ENCODE assay signal across 10 cellular contexts in genomic region chrX:3697220-3697684, GRCh38. TPM values are rescaled to one million over a fixed set of nuclear protein-coding genes. Genes with fewer than 3 reads are reported as not detected.
DNase-seq lines count a peak whose midpoint lies in the region; ATAC-seq and TF ChIP-seq lines count a peak whose summit lies in the region.
"Had no signal": no experiment of that assay in that cellular context is flagged by ENCODE, and none has a peak within 500 bp of the region (broad histone marks: within the 10 kb centered on the region; RNA-seq: fewer than 3 reads in every experiment).

No MANE protein-coding gene starts in this region.

- ATAC-seq in body of pancreas: peak; percentile 64
- ATAC-seq in mucosa of descending colon: peak; percentile 62
- ATAC-seq in GM19023 (IDR thresholded peaks at IDR 0.05; ENCODE audit: unreplicated experiment): no peak
- ATAC-seq in GM18907 (IDR thresholded peaks at IDR 0.05; ENCODE audit: unreplicated experiment): no peak
- ATAC-seq in HG02884 (IDR thresholded peaks at IDR 0.05; ENCODE audit: unreplicated experiment): no peak

- intact Hi-C loops in body of pancreas (cut with DNase I) (no loop called here), mucosa of descending colon (cut with DNase I, micrococcal nuclease) (no loop called here)

- TF ChIP-seq CTCF in body of pancreas (IDR thresholded peaks at IDR 0.05) (no peak), mucosa of descending colon (IDR thresholded peaks at IDR 0.05) (no peak)

- no peaks in the 10 kb centered on the region for H3K9me3 ChIP-seq in body of pancreas
- H3K9me3 ChIP-seq in mucosa of descending colon: no peaks in the 10 kb centered on the region

- H3K27ac Mint-ChIP-seq in IgD-negative memory B cell: peak overlapping the region in 2 of 3 donors; percentile 40 to 88

- H3K27ac ChIP-seq in body of pancreas: peak overlapping the region in 3 of 4 donors; percentile 45 to 74 (median 69)

- H3K4me1 Mint-ChIP-seq in IgD-negative memory B cell: peaks cover 50 to 60% (median 51%) of the 10 kb centered on the region in 3 donors

- no peaks in the 10 kb centered on the region for H3K9me3 Mint-ChIP-seq in IgD-negative memory B cell

- TF ChIP-seq POLR2A in body of pancreas (IDR thresholded peaks at IDR 0.05): peak in 1 of 3 donors; percentile 18

- H3K4me3 Mint-ChIP-seq in IgD-negative memory B cell: peak overlapping the region in 1 of 4 donors; percentile 72

- H3K36me3 ChIP-seq in body of pancreas (replicated peaks in 1 of 2; ENCODE audit: insufficient read depth in 1 of 2, low read depth in 2 of 2): no peaks in the 10 kb centered on the region
- H3K36me3 ChIP-seq in mucosa of descending colon (ENCODE audit: low read depth): no peaks in the 10 kb centered on the region

- WGBS in body of pancreas, 2 donors: 54 to 71% methylated on average over 9 of the region's 9 CpGs

- H3K4me3 ChIP-seq in body of pancreas (no peak overlapping the region), mucosa of descending colon (no peak overlapping the region)

- DNase-seq in A172 (ENCODE audit: low spot score) (peak; percentile 26), body of pancreas (peak in 3 of 4 donors; percentile 18 to 41 (median 27)), mucosa of descending colon (no peak)
- DNase-seq in stimulated activated naive CD4-positive, alpha-beta T cell treated with Interleukin-2 at 50 U/mL for 16 hours (lab: John Stamatoyannopoulos, UW): no peak
- DNase-seq: activated CD4-positive, alpha-beta T cell treated with anti-CD3 and anti-CD28 coated beads for 48 hours; trophoblast cell had no signal

- H3K36me3 Mint-ChIP-seq in IgD-negative memory B cell: peaks cover 12% of the 10 kb centered on the region

- no peaks in the 10 kb centered on the region for H3K27me3 ChIP-seq in body of pancreas

- H3K4me1 ChIP-seq in body of pancreas (no peaks in the 10 kb centered on the region), mucosa of descending colon (ENCODE audit: low read depth) (no peaks in the 10 kb centered on the region)

- H3K27me3 Mint-ChIP-seq in IgD-negative memory B cell: no peaks in the 10 kb centered on the region

RNA-seq across cellular contexts. Expression of gene PRKX, which starts 16.2 kb away (rescaled TPM):
- 12.6 and 29.1 TPM in 2 replicates for total RNA-seq in A172 (2014; rRNA removed; shearing (Covaris generic))
- 73.9 TPM for polyA plus RNA-seq in IgD-negative memory B cell
- total RNA-seq in body of pancreas (10 to 100 TPM in 1 of 2 donors, 1 to 10 TPM in 1; 8.6 to 11.2 TPM), mucosa of descending colon (10 to 100 TPM; 10.5 to 22.4 (median 21.5) TPM)

Comparison
In these comparisons a context has a peak if more than half of its experiments do, and no peak if none do; other contexts are left out.
1. DNase-seq: peak in A172 (single experiment) and body of pancreas (3 of 4); none in mucosa of descending colon (0 of 3) and stimulated activated naive CD4-positive, alpha-beta T cell treated with Interleukin-2 at 50 U/mL for 16 hours (single experiment).
2. ATAC-seq: peak in body of pancreas (single experiment) and mucosa of descending colon (single experiment); none in GM19023 (single experiment), GM18907 (single experiment) and HG02884 (single experiment).